ENCODE assay signal across 1 cellular context in genomic region chr10:30494558-30494957, GRCh38.
TF ChIP-seq lines count a peak whose summit lies in the region.

No MANE protein-coding gene starts in this region.

TF ChIP-seq in K562, 482 proteins besides CTCF, POLR2A, EP300 and RAD21 (continued from another document):
- TF ChIP-seq ZNF589 (CRISPR knock-in tag; IDR thresholded peaks at IDR 0.05; ENCODE audit: low read depth): peak; percentile 71; the same call in 1 of the 2 replicates
